In genomic region chr1:54839824-54840223, GRCh38 we compare ENCODE assay signal across 23 cellular contexts. TPM values are rescaled to one million over a fixed set of nuclear protein-coding genes. Genes with fewer than 3 reads are reported as not detected.
"Had no signal": no experiment of that assay in that cellular context is flagged by ENCODE, and none has a peak within 500 bp of the region (broad histone marks: within the 10 kb centered on the region; RNA-seq: fewer than 3 reads in every experiment).

No MANE protein-coding gene starts in this region.

- ATAC-seq: effector memory CD8-positive, alpha-beta T cell; gastrocnemius medialis; right lobe of liver; stimulated activated memory B cell treated with anti-CD40 and anti-IgM and Interleukin-4, amounts not matched to agents 10 μg/mL and 1 μg/mL and 100 μg/mL, for 72 hours; upper lobe of right lung had no signal

- H3K4me1 Mint-ChIP-seq: naive B cell; nephron; stimulated activated memory B cell treated with anti-CD40 and anti-IgM and Interleukin-4, amounts not matched to agents 10 μg/mL and 1 μg/mL and 100 μg/mL, for 72 hours had no signal

- H3K9ac ChIP-seq: parathyroid adenoma had no signal

- H3K4me3 ChIP-seq: gastrocnemius medialis, left ventricle myocardium inferior, lung, prostate gland, right lobe of liver, thyroid gland, upper lobe of right lung, vagina had no signal

- H3K36me3 ChIP-seq: gastrocnemius medialis, left ventricle myocardium inferior, prostate gland, right lobe of liver, thyroid gland, upper lobe of right lung, vagina had no signal

- H3K79me2 ChIP-seq: parathyroid adenoma had no signal

- H3K27me3 Mint-ChIP-seq: dendritic cell treated with granulocyte-macrophage colony-stimulating factor and Interleukin-4, amounts not matched to agents 40 ng/mL and 50 ng/mL, for 4 days; effector memory CD8-positive, alpha-beta T cell; stimulated activated naive CD8-positive, alpha-beta T cell treated with anti-CD3 and anti-CD28 coated beads, Interleukin-15, Interleukin-2, amounts not matched to agents 100 ng/mL and 50 ng/mL, for 24 hours had no signal

- H3K9me3 Mint-ChIP-seq: dendritic cell treated with granulocyte-macrophage colony-stimulating factor and Interleukin-4, amounts not matched to agents 40 ng/mL and 50 ng/mL, for 4 days; effector memory CD8-positive, alpha-beta T cell; naive B cell; nephron; stimulated activated memory B cell treated with anti-CD40 and anti-IgM and Interleukin-4, amounts not matched to agents 10 μg/mL and 1 μg/mL and 100 μg/mL, for 72 hours; stimulated activated naive CD8-positive, alpha-beta T cell treated with anti-CD3 and anti-CD28 coated beads, Interleukin-15, Interleukin-2, amounts not matched to agents 100 ng/mL and 50 ng/mL, for 24 hours had no signal

- DNase-seq: cerebellar nuclear complex; effector memory CD8-positive, alpha-beta T cell; erythroblast; gastrocnemius medialis; islet precursor cell; left ventricle myocardium inferior; mesendoderm; naive B cell; right lobe of liver; stimulated activated CD4-positive, alpha-beta T cell treated with anti-CD3 and anti-CD28 coated beads, Interleukin-4, amount 100 ng/mL, for 24 hours; substantia nigra; thyroid gland; upper lobe of right lung had no signal

- H3K27me3 ChIP-seq: gastrocnemius medialis, right lobe of liver, thyroid gland, upper lobe of right lung, vagina had no signal

- H3K27ac Mint-ChIP-seq: dendritic cell treated with granulocyte-macrophage colony-stimulating factor and Interleukin-4, amounts not matched to agents 40 ng/mL and 50 ng/mL, for 4 days; effector memory CD8-positive, alpha-beta T cell; naive B cell; nephron; stimulated activated memory B cell treated with anti-CD40 and anti-IgM and Interleukin-4, amounts not matched to agents 10 μg/mL and 1 μg/mL and 100 μg/mL, for 72 hours; stimulated activated naive CD8-positive, alpha-beta T cell treated with anti-CD3 and anti-CD28 coated beads, Interleukin-15, Interleukin-2, amounts not matched to agents 100 ng/mL and 50 ng/mL, for 24 hours had no signal

- FAIRE-seq: colon had no signal

- H3K4me1 ChIP-seq: gastrocnemius medialis, left ventricle myocardium inferior, parathyroid adenoma, prostate gland, right lobe of liver, upper lobe of right lung, vagina had no signal

- H2AFZ ChIP-seq: parathyroid adenoma had no signal

- H3K4me3 Mint-ChIP-seq: dendritic cell treated with granulocyte-macrophage colony-stimulating factor and Interleukin-4, amounts not matched to agents 40 ng/mL and 50 ng/mL, for 4 days; effector memory CD8-positive, alpha-beta T cell; naive B cell; nephron; stimulated activated memory B cell treated with anti-CD40 and anti-IgM and Interleukin-4, amounts not matched to agents 10 μg/mL and 1 μg/mL and 100 μg/mL, for 72 hours; stimulated activated naive CD8-positive, alpha-beta T cell treated with anti-CD3 and anti-CD28 coated beads, Interleukin-15, Interleukin-2, amounts not matched to agents 100 ng/mL and 50 ng/mL, for 24 hours had no signal

- H3K9me3 ChIP-seq: gastrocnemius medialis, left ventricle myocardium inferior, prostate gland, right lobe of liver, thyroid gland, upper lobe of right lung, vagina had no signal

- H3K27ac ChIP-seq: gastrocnemius medialis, left ventricle myocardium inferior, parathyroid adenoma, prostate gland, right lobe of liver, thyroid gland, upper lobe of right lung, vagina had no signal

RNA-seq across cellular contexts. Expression of gene TTC22, which starts 38.7 kb away (rescaled TPM):
- total RNA-seq: fibroblast of lung had no signal
- polyA plus RNA-seq: fibroblast of lung had no signal
